14 cellular contexts compared by ENCODE assay signal in genomic region chr3:189157232-189158007, GRCh38. TPM values are rescaled to one million over a fixed set of nuclear protein-coding genes. Genes with fewer than 3 reads are reported as not detected.
DNase-seq lines count a peak whose midpoint lies in the region; ATAC-seq and TF ChIP-seq lines count a peak whose summit lies in the region.
"Had no signal": no experiment of that assay in that cellular context is flagged by ENCODE, and none has a peak within 500 bp of the region (broad histone marks: within the 10 kb centered on the region; RNA-seq: fewer than 3 reads in every experiment).

No MANE protein-coding gene starts in this region.

- H3K4me1 ChIP-seq in Loucy (ENCODE audit: insufficient read depth, low read length, poor library complexity, severe bottlenecking) (no peaks in the 10 kb centered on the region), foreskin keratinocyte (no peaks in the 10 kb centered on the region), uterus (no peaks in the 10 kb centered on the region)
- H3K4me1 ChIP-seq: BLaER1 treated with 17β-estradiol and CSF1 and Interleukin-3, amounts not matched to agents 10 nM and 100 nM; HAP-1 had no signal

- TF ChIP-seq POLR2A in uterus (IDR thresholded peaks at IDR 0.05) (no peak), erythroblast (IDR thresholded peaks at IDR 0.05; ENCODE audit: low read length) (no peak)

- H3K9me3 ChIP-seq in Loucy (ENCODE audit: insufficient read depth, low read depth, low read length) (no peaks in the 10 kb centered on the region), uterus (no peaks in the 10 kb centered on the region)
- H3K9me3 ChIP-seq: BLaER1 treated with 17β-estradiol and CSF1 and Interleukin-3, amounts not matched to agents 10 nM and 100 nM; HAP-1 had no signal

- H2AFZ ChIP-seq in Loucy (ENCODE audit: low read length) = 0 out of 2 replicates have a peak overlapping the region, but pooled peaks have one; percentile 29

- H3K9me2 ChIP-seq in Loucy (replicated peaks; ENCODE audit: low read depth, low read length) = no peaks in the 10 kb centered on the region

- peak; percentile 57 for DNase-seq in COLO829 (ENCODE audit: low spot score)
- peak; percentile 95 to 99 for DNase-seq in cerebellar nuclear complex (lab: John Stamatoyannopoulos, UW)
- peak; percentile 19 to 48 for DNase-seq in foreskin keratinocyte
- DNase-seq in NCI-H146 (lab: John Stamatoyannopoulos, UW) = no peak
- DNase-seq in uterus = no peak
- no peak for DNase-seq in erythroblast (lab: John Stamatoyannopoulos, UW)
- DNase-seq: ACHN, DMS79, GDM1, GOT3 had no signal

- no peak overlapping the region for H3K9ac ChIP-seq in Loucy (ENCODE audit: low read depth, low read length, poor library complexity, severe bottlenecking)
- H3K9ac ChIP-seq: BLaER1 treated with 17β-estradiol and CSF1 and Interleukin-3, amounts not matched to agents 10 nM and 100 nM had no signal

- no peak overlapping the region for H3K4me3 ChIP-seq in Loucy (ENCODE audit: low read length, poor library complexity, severe bottlenecking)
- H3K4me3 ChIP-seq in uterus = no peak overlapping the region
- H3K4me3 ChIP-seq: BLaER1 treated with 17β-estradiol and CSF1 and Interleukin-3, amounts not matched to agents 10 nM and 100 nM; HAP-1 had no signal

- no peaks in the 10 kb centered on the region for H4K20me1 ChIP-seq in Loucy (ENCODE audit: insufficient read depth, low read length, poor library complexity, severe bottlenecking)
- H4K20me1 ChIP-seq: BLaER1 treated with 17β-estradiol and CSF1 and Interleukin-3, amounts not matched to agents 10 nM and 100 nM had no signal

- ATAC-seq in foreskin keratinocyte = peak; percentile 58
- ATAC-seq: HepG2 had no signal

- H3K79me2 ChIP-seq in Loucy (ENCODE audit: insufficient read depth, low read length) = no peaks in the 10 kb centered on the region

- intact Hi-C loops in uterus (cut with DNase I; ENCODE audit: low total_unique reads) = no loop called here

- no peak overlapping the region for H3K4me2 ChIP-seq in Loucy (ENCODE audit: low read depth, low read length, poor library complexity, severe bottlenecking)
- H3K4me2 ChIP-seq: BLaER1 treated with 17β-estradiol and CSF1 and Interleukin-3, amounts not matched to agents 10 nM and 100 nM had no signal

- H3K36me3 ChIP-seq in Loucy (ENCODE audit: insufficient read depth, low read length) = no peaks in the 10 kb centered on the region
- no peaks in the 10 kb centered on the region for H3K36me3 ChIP-seq in uterus
- H3K36me3 ChIP-seq: BLaER1 treated with 17β-estradiol and CSF1 and Interleukin-3, amounts not matched to agents 10 nM and 100 nM; HAP-1 had no signal

- H3K27me3 ChIP-seq in Loucy (ENCODE audit: insufficient read depth, low read length, poor library complexity, severe bottlenecking) (no peaks in the 10 kb centered on the region), foreskin keratinocyte (peaks cover 11% of the 10 kb centered on the region), uterus (no peaks in the 10 kb centered on the region)
- H3K27me3 ChIP-seq: BLaER1 treated with 17β-estradiol and CSF1 and Interleukin-3, amounts not matched to agents 10 nM and 100 nM had no signal

- no peaks in the 10 kb centered on the region for H3F3A ChIP-seq in Loucy (ENCODE audit: low read depth)

- H3K27ac ChIP-seq in foreskin keratinocyte = no peak overlapping the region
- no peak overlapping the region for H3K27ac ChIP-seq in uterus
- H3K27ac ChIP-seq: BLaER1 treated with 17β-estradiol and CSF1 and Interleukin-3, amounts not matched to agents 10 nM and 100 nM had no signal

- TF ChIP-seq CTCF in Loucy (conservative IDR thresholded peaks at IDR 0.05; ENCODE audit: low read length) (no peak), foreskin keratinocyte (conservative IDR thresholded peaks at IDR 0.05) (no peak), uterus (IDR thresholded peaks at IDR 0.05) (no peak)

RNA-seq across cellular contexts. Expression of gene TPRG1, which starts 14.4 kb away (rescaled TPM):
- total RNA-seq in foreskin keratinocyte (0.24 and 0.42 TPM in 2 replicates), uterus (10 to 100 TPM in 1 of 4 donors, 1 to 10 TPM in 3; 7.7 to 29.4 (median 8.3) TPM)
- 0.17 and 0.69 TPM in 2 replicates for polyA plus RNA-seq in foreskin keratinocyte
- total RNA-seq: HepG2 had no signal

Comparison
In these comparisons a context has a peak if more than half of its experiments do, and no peak if none do; other contexts are left out.
1. DNase-seq: peak in COLO829 (single experiment), cerebellar nuclear complex (2 of 2) and foreskin keratinocyte (2 of 2); none in NCI-H146 (single experiment), uterus (0 of 2) and erythroblast (0 of 2).